1 cellular context compared by ENCODE assay signal in the genomic region with DNA sequence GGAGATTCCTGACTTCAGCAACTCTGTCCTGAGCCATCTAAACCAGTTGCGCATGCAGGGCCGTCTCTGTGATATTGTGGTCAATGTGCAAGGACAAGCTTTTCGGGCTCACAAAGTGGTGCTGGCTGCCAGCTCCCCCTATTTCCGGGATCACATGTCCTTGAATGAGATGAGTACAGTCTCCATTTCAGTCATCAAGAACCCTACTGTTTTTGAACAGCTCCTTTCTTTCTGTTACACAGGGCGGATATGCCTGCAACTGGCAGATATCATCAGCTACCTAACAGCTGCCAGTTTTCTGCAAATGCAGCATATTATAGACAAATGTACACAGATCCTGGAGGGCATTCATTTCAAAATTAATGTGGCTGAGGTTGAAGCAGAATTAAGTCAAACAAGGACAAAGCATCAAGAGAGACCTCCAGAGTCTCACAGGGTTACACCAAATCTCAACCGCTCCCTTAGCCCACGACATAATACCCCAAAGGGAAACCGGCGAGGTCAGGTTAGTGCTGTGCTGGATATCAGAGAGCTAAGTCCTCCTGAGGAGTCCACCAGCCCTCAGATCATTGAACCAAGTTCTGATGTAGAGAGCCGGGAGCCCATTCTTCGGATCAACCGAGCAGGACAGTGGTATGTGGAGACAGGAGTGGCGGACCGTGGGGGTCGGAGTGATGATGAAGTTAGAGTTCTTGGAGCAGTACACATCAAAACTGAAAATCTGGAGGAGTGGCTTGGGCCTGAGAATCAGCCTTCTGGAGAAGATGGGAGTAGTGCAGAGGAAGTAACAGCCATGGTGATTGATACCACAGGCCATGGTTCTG.
TF ChIP-seq lines count a peak whose summit lies in the region.

No MANE protein-coding gene starts in this region.

TF ChIP-seq in K562, 482 proteins besides CTCF, POLR2A, EP300 and RAD21 (continued from another document and continues in another):
- TF ChIP-seq DIDO1 (tag; IDR thresholded peaks at IDR 0.05; ENCODE audit: low read depth) (no peak), EHMT2 (IDR thresholded peaks at IDR 0.05) (0 out of 2 replicates have a peak, but pooled peaks have one; percentile 24), ZNF696 (CRISPR knock-in tag; conservative IDR thresholded peaks at IDR 0.05) (no peak), FOXK1 (CRISPR knock-in tag; IDR thresholded peaks at IDR 0.05; ENCODE audit: borderline replicate concordance) (no peak), TCFL5 (CRISPR knock-in tag; conservative IDR thresholded peaks at IDR 0.05) (no peak), RNF2 (IDR thresholded peaks at IDR 0.05) (no peak), HSF4 (CRISPR knock-in tag; IDR thresholded peaks at IDR 0.05; ENCODE audit: borderline replicate concordance) (no peak), ZNF766 (CRISPR knock-in tag; conservative IDR thresholded peaks at IDR 0.05) (no peak), MBD2 (IDR thresholded peaks at IDR 0.05; ENCODE audit: borderline replicate concordance, low read depth) (no peak), CHCHD3 (CRISPR knock-in tag; IDR thresholded peaks at IDR 0.05) (no peak), SMARCB1 (IDR thresholded peaks at IDR 0.05; ENCODE audit: insufficient read length, low read depth) (no peak), NUFIP1 (IDR thresholded peaks at IDR 0.05; ENCODE audit: partially characterized antibody) (no peak), NR2F6 (CRISPR knock-in tag; IDR thresholded peaks at IDR 0.05) (no peak), ESRRA (IDR thresholded peaks at IDR 0.05; ENCODE audit: borderline replicate concordance, low read depth) (no peak), NFIC (IDR thresholded peaks at IDR 0.05) (no peak), SMAD3 (CRISPR knock-in tag; conservative IDR thresholded peaks at IDR 0.05) (no peak), XRCC4 (IDR thresholded peaks at IDR 0.05; ENCODE audit: extremely low read depth, insufficient read depth, insufficient read length) (no peak), KLF6 (CRISPR knock-in tag; IDR thresholded peaks at IDR 0.05; ENCODE audit: borderline replicate concordance) (no peak), RBM25 (IDR thresholded peaks at IDR 0.05; ENCODE audit: low read depth, low read length, severe bottlenecking) (no peak), EP400 (IDR thresholded peaks at IDR 0.05) (peak; percentile 53), NFXL1 (CRISPR knock-in tag; IDR thresholded peaks at IDR 0.05) (no peak), BRD4 (IDR thresholded peaks at IDR 0.05) (no peak), ZBTB8A (IDR thresholded peaks at IDR 0.05; ENCODE audit: partially characterized antibody) (no peak), PYGO2 (tag; IDR thresholded peaks at IDR 0.05) (0 out of 2 replicates have a peak, but pooled peaks have one; percentile 8), CCAR2 (IDR thresholded peaks at IDR 0.05; ENCODE audit: low read depth, low read length) (no peak), PHF8 (IDR thresholded peaks at IDR 0.05; ENCODE audit: borderline replicate concordance, low read length) (no peak), RFX7 (CRISPR knock-in tag; IDR thresholded peaks at IDR 0.05) (no peak), FOSL1 (tag; conservative IDR thresholded peaks at IDR 0.05) (no peak), ZBTB7A (IDR thresholded peaks at IDR 0.05; ENCODE audit: borderline replicate concordance, control insufficient read depth, low read depth, low read length) (no peak), MCM5 (IDR thresholded peaks at IDR 0.05; ENCODE audit: low read depth) (no peak), SMARCA5 (IDR thresholded peaks at IDR 0.05) (no peak), ZNF263 (CRISPR knock-in tag; IDR thresholded peaks at IDR 0.05; ENCODE audit: borderline replicate concordance) (no peak), MYC (IDR thresholded peaks at IDR 0.05; ENCODE audit: low read depth, low read length) (peak; percentile 15; the same call in 1 of the 2 replicates), MYC (CRISPR knock-in tag; IDR thresholded peaks at IDR 0.05; ENCODE audit: borderline replicate concordance, low read depth) (0 out of 2 replicates have a peak, but pooled peaks have one; percentile 14), NFRKB (IDR thresholded peaks at IDR 0.05; ENCODE audit: low read depth) (peak; percentile 30), STAG1 (CRISPR knock-in tag; IDR thresholded peaks at IDR 0.05; ENCODE audit: borderline replicate concordance) (no peak), ZKSCAN3 (CRISPR knock-in tag; IDR thresholded peaks at IDR 0.05) (no peak), HMG20A (CRISPR knock-in tag; conservative IDR thresholded peaks at IDR 0.05) (no peak), ZFP1 (CRISPR knock-in tag; IDR thresholded peaks at IDR 0.05) (no peak), DPF2 (IDR thresholded peaks at IDR 0.05) (peak; percentile 49; the same call in 1 of the 2 replicates), NR2C2 (CRISPR knock-in tag; IDR thresholded peaks at IDR 0.05) (no peak), NR2C2 (tag; IDR thresholded peaks at IDR 0.05) (peak; percentile 28; the same call in 1 of the 2 replicates), SLC30A9 (CRISPR knock-in tag; IDR thresholded peaks at IDR 0.05) (no peak), SMARCA4 (IDR thresholded peaks at IDR 0.05) (peak; percentile 34; the same call in 1 of the 2 replicates), OTX1 (CRISPR knock-in tag; IDR thresholded peaks at IDR 0.05) (no peak), HDAC8 (tag; IDR thresholded peaks at IDR 0.05) (no peak), PRMT5 (CRISPR knock-in tag; IDR thresholded peaks at IDR 0.05) (no peak), ZNF41 (CRISPR knock-in tag; conservative IDR thresholded peaks at IDR 0.05) (no peak)
- TF ChIP-seq, protein P1, sequence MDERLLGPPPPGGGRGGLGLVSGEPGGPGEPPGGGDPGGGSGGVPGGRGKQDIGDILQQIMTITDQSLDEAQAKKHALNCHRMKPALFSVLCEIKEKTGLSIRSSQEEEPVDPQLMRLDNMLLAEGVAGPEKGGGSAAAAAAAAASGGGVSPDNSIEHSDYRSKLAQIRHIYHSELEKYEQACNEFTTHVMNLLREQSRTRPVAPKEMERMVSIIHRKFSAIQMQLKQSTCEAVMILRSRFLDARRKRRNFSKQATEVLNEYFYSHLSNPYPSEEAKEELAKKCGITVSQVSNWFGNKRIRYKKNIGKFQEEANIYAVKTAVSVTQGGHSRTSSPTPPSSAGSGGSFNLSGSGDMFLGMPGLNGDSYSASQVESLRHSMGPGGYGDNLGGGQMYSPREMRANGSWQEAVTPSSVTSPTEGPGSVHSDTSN (CRISPR knock-in tag; IDR thresholded peaks at IDR 0.05; ENCODE audit: low read depth): no peak
- TF ChIP-seq, protein P1 (tag; conservative IDR thresholded peaks at IDR 0.05; ENCODE audit: low read depth): no peak
- TF ChIP-seq, protein P2, sequence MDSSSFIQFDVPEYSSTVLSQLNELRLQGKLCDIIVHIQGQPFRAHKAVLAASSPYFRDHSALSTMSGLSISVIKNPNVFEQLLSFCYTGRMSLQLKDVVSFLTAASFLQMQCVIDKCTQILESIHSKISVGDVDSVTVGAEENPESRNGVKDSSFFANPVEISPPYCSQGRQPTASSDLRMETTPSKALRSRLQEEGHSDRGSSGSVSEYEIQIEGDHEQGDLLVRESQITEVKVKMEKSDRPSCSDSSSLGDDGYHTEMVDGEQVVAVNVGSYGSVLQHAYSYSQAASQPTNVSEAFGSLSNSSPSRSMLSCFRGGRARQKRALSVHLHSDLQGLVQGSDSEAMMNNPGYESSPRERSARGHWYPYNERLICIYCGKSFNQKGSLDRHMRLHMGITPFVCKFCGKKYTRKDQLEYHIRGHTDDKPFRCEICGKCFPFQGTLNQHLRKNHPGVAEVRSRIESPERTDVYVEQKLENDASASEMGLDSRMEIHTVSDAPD (CRISPR knock-in tag; IDR thresholded peaks at IDR 0.05): no peak
- TF ChIP-seq, protein P3, sequence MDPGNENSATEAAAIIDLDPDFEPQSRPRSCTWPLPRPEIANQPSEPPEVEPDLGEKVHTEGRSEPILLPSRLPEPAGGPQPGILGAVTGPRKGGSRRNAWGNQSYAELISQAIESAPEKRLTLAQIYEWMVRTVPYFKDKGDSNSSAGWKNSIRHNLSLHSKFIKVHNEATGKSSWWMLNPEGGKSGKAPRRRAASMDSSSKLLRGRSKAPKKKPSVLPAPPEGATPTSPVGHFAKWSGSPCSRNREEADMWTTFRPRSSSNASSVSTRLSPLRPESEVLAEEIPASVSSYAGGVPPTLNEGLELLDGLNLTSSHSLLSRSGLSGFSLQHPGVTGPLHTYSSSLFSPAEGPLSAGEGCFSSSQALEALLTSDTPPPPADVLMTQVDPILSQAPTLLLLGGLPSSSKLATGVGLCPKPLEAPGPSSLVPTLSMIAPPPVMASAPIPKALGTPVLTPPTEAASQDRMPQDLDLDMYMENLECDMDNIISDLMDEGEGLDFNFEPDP (CRISPR knock-in tag; IDR thresholded peaks at IDR 0.05): no peak
- TF ChIP-seq, protein P4, sequence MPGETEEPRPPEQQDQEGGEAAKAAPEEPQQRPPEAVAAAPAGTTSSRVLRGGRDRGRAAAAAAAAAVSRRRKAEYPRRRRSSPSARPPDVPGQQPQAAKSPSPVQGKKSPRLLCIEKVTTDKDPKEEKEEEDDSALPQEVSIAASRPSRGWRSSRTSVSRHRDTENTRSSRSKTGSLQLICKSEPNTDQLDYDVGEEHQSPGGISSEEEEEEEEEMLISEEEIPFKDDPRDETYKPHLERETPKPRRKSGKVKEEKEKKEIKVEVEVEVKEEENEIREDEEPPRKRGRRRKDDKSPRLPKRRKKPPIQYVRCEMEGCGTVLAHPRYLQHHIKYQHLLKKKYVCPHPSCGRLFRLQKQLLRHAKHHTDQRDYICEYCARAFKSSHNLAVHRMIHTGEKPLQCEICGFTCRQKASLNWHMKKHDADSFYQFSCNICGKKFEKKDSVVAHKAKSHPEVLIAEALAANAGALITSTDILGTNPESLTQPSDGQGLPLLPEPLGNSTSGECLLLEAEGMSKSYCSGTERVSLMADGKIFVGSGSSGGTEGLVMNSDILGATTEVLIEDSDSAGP (CRISPR knock-in tag; IDR thresholded peaks at IDR 0.05): no peak
- TF ChIP-seq, protein P5, sequence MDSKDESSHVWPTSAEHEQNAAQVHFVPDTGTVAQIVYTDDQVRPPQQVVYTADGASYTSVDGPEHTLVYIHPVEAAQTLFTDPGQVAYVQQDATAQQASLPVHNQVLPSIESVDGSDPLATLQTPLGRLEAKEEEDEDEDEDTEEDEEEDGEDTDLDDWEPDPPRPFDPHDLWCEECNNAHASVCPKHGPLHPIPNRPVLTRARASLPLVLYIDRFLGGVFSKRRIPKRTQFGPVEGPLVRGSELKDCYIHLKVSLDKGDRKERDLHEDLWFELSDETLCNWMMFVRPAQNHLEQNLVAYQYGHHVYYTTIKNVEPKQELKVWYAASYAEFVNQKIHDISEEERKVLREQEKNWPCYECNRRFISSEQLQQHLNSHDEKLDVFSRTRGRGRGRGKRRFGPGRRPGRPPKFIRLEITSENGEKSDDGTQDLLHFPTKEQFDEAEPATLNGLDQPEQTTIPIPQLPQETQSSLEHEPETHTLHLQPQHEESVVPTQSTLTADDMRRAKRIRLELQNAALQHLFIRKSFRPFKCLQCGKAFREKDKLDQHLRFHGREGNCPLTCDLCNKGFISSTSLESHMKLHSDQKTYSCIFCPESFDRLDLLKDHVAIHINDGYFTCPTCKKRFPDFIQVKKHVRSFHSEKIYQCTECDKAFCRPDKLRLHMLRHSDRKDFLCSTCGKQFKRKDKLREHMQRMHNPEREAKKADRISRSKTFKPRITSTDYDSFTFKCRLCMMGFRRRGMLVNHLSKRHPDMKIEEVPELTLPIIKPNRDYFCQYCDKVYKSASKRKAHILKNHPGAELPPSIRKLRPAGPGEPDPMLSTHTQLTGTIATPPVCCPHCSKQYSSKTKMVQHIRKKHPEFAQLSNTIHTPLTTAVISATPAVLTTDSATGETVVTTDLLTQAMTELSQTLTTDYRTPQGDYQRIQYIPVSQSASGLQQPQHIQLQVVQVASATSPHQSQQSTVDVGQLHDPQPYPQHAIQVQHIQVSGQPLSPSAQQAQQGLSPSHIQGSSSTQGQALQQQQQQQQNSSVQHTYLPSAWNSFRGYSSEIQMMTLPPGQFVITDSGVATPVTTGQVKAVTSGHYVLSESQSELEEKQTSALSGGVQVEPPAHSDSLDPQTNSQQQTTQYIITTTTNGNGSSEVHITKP (IDR thresholded peaks at IDR 0.05; ENCODE audit: partially characterized antibody): peak; percentile 22
- TF ChIP-seq, protein P6, sequence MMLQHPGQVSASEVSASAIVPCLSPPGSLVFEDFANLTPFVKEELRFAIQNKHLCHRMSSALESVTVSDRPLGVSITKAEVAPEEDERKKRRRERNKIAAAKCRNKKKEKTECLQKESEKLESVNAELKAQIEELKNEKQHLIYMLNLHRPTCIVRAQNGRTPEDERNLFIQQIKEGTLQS (IDR thresholded peaks at IDR 0.05): no peak
- TF ChIP-seq, protein P6 (CRISPR knock-in tag; conservative IDR thresholded peaks at IDR 0.05): no peak
- TF ChIP-seq, protein P7, sequence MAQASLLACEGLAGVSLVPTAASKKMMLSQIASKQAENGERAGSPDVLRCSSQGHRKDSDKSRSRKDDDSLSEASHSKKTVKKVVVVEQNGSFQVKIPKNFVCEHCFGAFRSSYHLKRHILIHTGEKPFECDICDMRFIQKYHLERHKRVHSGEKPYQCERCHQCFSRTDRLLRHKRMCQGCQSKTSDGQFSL (CRISPR knock-in tag; IDR thresholded peaks at IDR 0.05): no peak
- TF ChIP-seq, protein P7 (tag; IDR thresholded peaks at IDR 0.05): no peak
- TF ChIP-seq, protein P8, sequence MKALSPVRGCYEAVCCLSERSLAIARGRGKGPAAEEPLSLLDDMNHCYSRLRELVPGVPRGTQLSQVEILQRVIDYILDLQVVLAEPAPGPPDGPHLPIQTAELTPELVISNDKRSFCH (CRISPR knock-in tag; IDR thresholded peaks at IDR 0.05): no peak
- TF ChIP-seq, protein P8 (tag; IDR thresholded peaks at IDR 0.05): no peak
